ENCODE assay signal across 8 cellular contexts in the genomic region with DNA sequence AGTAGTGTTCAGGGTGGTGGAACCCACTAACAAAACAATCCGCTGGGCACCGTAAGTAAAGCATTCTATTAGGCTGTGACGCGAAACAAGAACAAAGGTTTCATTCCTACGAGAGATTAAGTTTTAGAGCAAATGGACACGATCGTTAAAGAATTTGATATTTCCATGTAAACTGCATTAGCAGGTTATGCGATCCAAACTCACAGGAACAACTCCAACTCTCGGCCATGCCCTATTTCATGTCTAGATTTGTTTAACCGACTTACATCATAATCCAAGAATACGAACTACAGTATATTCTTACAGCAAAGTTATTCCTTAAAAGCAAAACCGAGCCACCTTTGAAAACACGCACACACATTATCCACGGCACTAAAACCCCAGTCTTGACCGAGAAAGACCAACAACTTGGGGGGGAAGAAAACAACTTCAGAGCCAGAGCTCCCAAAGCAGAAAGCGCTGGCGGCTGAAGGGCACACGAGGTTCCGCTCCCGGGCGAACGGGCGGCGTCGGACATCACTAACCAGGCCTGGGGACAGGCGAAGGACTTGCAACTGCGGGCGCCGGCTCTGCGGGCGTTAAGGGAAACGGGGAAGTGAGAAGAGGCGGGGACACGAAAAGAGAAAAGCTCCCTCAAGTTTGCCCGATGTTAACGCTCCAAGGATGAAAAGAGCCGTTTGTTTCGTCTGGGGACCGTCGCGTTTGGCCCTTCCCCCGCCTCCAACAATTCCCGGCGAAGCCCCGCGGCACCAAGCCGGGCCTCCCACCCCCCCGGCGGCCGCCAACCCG. TPM values are rescaled to one million over a fixed set of nuclear protein-coding genes. Genes with fewer than 3 reads are reported as not detected.
DNase-seq lines count a peak whose midpoint lies in the region; ATAC-seq, FAIRE-seq and TF ChIP-seq lines count a peak whose summit lies in the region.

No MANE protein-coding gene starts in this region.

- H3K9me3 ChIP-seq in A549 = no peaks in the 10 kb centered on the region

- intact Hi-C loops in activated CD4-positive, alpha-beta memory T cell treated with anti-CD3 and anti-CD28 coated beads for 36 hours (cut with micrococcal nuclease) = loop anchor here (1.0 to 10.0 kb wide), 9 partner anchors 10 to 1009 kb away; partner anchors contain the start of genes ARID4B, ERO1B, GGPS1 and IRF2BP2

- CTCF ChIA-PET in A549 (lab: Yijun Ruan, JAX) = interaction anchor here (0.6 to 2.7 kb wide), 48 partner anchors 8 to 563 kb away, joined by 3 to 20 read pairs (median 4); partner anchors contain the start of gene LYST
- CTCF ChIA-PET in activated CD4-positive, alpha-beta memory T cell treated with anti-CD3 and anti-CD28 coated beads for 36 hours (lab: Charles Lee) = interaction anchor here (0.6 to 3.1 kb wide), 9 partner anchors 10 to 468 kb away, joined by 3 to 30 read pairs (median 5); no protein-coding TSS in a partner anchor

- no peaks in the 10 kb centered on the region for H3K27me3 ChIP-seq in foreskin keratinocyte

- FAIRE-seq in A549 (lab: Jason Lieb, UNC) (no peak), urothelium cell line (lab: Jason Lieb, UNC) (no peak)

- no peaks in the 10 kb centered on the region for H3K9me3 Mint-ChIP-seq in activated CD4-positive, alpha-beta memory T cell treated with anti-CD3 and anti-CD28 coated beads for 36 hours
- no peaks in the 10 kb centered on the region for H3K9me3 Mint-ChIP-seq in nephron

- H3K4me1 Mint-ChIP-seq in activated CD4-positive, alpha-beta memory T cell treated with anti-CD3 and anti-CD28 coated beads for 36 hours (ENCODE audit: low read depth) = peaks cover 32% of the 10 kb centered on the region
- H3K4me1 Mint-ChIP-seq in nephron = peaks cover 20% of the 10 kb centered on the region

- H3K4me2 ChIP-seq in A549 = peak overlapping the region; percentile 78

- H3K27ac ChIP-seq in A549 = peak overlapping the region; percentile 89 to 90
- peak overlapping the region; percentile 68 for H3K27ac ChIP-seq in foreskin keratinocyte

- no peak for TF ChIP-seq RAD21 in A549 (conservative IDR thresholded peaks at IDR 0.05 in 1 of 2, IDR thresholded peaks at IDR 0.05 in 1 of 2)

- TF ChIP-seq CTCF in A549 (IDR thresholded peaks at IDR 0.05) (no peak), foreskin keratinocyte (conservative IDR thresholded peaks at IDR 0.05) (no peak), nephron (IDR thresholded peaks at IDR 0.05; ENCODE audit: unreplicated experiment in 3 of 3) (no peak)

- DNase-seq in A549 (ENCODE audit: low read depth in 1 of 2, low spot score in 1 of 2) = peak; percentile 36 to 54
- peak; percentile 55 for DNase-seq in NCI-H2227 treated with DMSO at 0.1 percent for 48 hours (lab: John Stamatoyannopoulos, UW)
- peak; percentile 48 for DNase-seq in activated CD4-positive, alpha-beta memory T cell treated with anti-CD3 and anti-CD28 coated beads for 36 hours
- DNase-seq in foreskin keratinocyte = peak; percentile 42 to 62
- peak; percentile 41 for DNase-seq in urothelium cell line (ENCODE audit: low spot score)

- H3K4me3 ChIP-seq in A549 (peak overlapping the region; percentile 82), GM08714 (ENCODE audit: low read length) (peak overlapping the region; percentile 80)

- WGBS in A549 (ENCODE audit: missing lambda C conversion rate) = 1% methylated on average over 43 of the region's 51 CpGs

- H3K27ac Mint-ChIP-seq in activated CD4-positive, alpha-beta memory T cell treated with anti-CD3 and anti-CD28 coated beads for 36 hours = peak overlapping the region; percentile 55
- H3K27ac Mint-ChIP-seq in nephron = peak overlapping the region; percentile 92 to 97 (median 97)

- ATAC-seq in A549 = peak in 1 of 2 experiments; percentile 22; a peak in 3 of 6 replicates
- peak; percentile 10 for ATAC-seq in HG02870 (IDR thresholded peaks at IDR 0.05; ENCODE audit: unreplicated experiment)
- ATAC-seq in foreskin keratinocyte = peak; percentile 0

- TF ChIP-seq POLR2A in A549 (IDR thresholded peaks at IDR 0.05; ENCODE audit: low read length) = no peak

- no peak for TF ChIP-seq EP300 in A549 (IDR thresholded peaks at IDR 0.05)

- H3K4me1 ChIP-seq in A549 = peaks cover 19% of the 10 kb centered on the region
- H3K4me1 ChIP-seq in foreskin keratinocyte = peaks cover 18% of the 10 kb centered on the region

- peak overlapping the region; percentile 89 for H3K4me3 Mint-ChIP-seq in activated CD4-positive, alpha-beta memory T cell treated with anti-CD3 and anti-CD28 coated beads for 36 hours
- H3K4me3 Mint-ChIP-seq in nephron = peak overlapping the region; percentile 95 to 97 (median 96)

- no peaks in the 10 kb centered on the region for H3K27me3 Mint-ChIP-seq in activated CD4-positive, alpha-beta memory T cell treated with anti-CD3 and anti-CD28 coated beads for 36 hours
- H3K27me3 Mint-ChIP-seq in nephron (ENCODE audit: low read depth) = peaks cover 4% of the 10 kb centered on the region

- POLR2A ChIA-PET in A549 (lab: Yijun Ruan, JAX) = interaction anchor here (0.6 to 2.2 kb wide), 14 partner anchors 9 to 892 kb away, joined by 3 to 11 read pairs (median 5); partner anchors contain the start of genes ARID4B and TBCE
- POLR2A ChIA-PET in activated CD4-positive, alpha-beta memory T cell treated with anti-CD3 and anti-CD28 coated beads for 36 hours (lab: Charles Lee) = interaction anchor here (0.6 to 3.8 kb wide), 9 partner anchors 10 to 1130 kb away, joined by 3 to 29 read pairs (median 4); partner anchors contain the start of genes COA6 and RBM34

- no peaks in the 10 kb centered on the region for H3K36me3 Mint-ChIP-seq in activated CD4-positive, alpha-beta memory T cell treated with anti-CD3 and anti-CD28 coated beads for 36 hours
- no peaks in the 10 kb centered on the region for H3K36me3 Mint-ChIP-seq in nephron (ENCODE audit: low read depth)

TF ChIP-seq in A549, 52 proteins besides CTCF, POLR2A, EP300 and RAD21 (continues in another document):
- TF ChIP-seq HEYL (CRISPR knock-in tag; IDR thresholded peaks at IDR 0.05) (no peak), POLR2AphosphoS2 (conservative IDR thresholded peaks at IDR 0.05; ENCODE audit: low read length) (no peak), ESRRA (IDR thresholded peaks at IDR 0.05; ENCODE audit: borderline replicate concordance, low read length) (no peak), FOSB (CRISPR knock-in tag; IDR thresholded peaks at IDR 0.05) (no peak), MYC (IDR thresholded peaks at IDR 0.05; ENCODE audit: borderline replicate concordance, low read length) (no peak), RFX5 (IDR thresholded peaks at IDR 0.05) (no peak), MAX (IDR thresholded peaks at IDR 0.05) (peak; percentile 61; the same call in 1 of the 2 replicates), REST (IDR thresholded peaks at IDR 0.05) (no peak), MAFK (IDR thresholded peaks at IDR 0.05; ENCODE audit: partially characterized antibody) (no peak)
- TF ChIP-seq, protein P1, sequence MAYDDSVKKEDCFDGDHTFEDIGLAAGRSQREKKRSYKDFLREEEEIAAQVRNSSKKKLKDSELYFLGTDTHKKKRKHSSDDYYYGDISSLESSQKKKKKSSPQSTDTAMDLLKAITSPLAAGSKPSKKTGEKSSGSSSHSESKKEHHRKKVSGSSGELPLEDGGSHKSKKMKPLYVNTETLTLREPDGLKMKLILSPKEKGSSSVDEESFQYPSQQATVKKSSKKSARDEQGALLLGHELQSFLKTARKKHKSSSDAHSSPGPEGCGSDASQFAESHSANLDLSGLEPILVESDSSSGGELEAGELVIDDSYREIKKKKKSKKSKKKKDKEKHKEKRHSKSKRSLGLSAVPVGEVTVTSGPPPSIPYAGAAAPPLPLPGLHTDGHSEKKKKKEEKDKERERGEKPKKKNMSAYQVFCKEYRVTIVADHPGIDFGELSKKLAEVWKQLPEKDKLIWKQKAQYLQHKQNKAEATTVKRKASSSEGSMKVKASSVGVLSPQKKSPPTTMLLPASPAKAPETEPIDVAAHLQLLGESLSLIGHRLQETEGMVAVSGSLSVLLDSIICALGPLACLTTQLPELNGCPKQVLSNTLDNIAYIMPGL (CRISPR knock-in tag; IDR thresholded peaks at IDR 0.05; ENCODE audit: borderline replicate concordance) = no peak

RNA-seq across cellular contexts. Expression of gene B3GALNT2, which starts 0.7 kb away (rescaled TPM):
- polyA plus RNA-seq in A549 (2011; rRNA removed) = 31.1 and 39.6 TPM in 2 replicates
- 10.7 and 12.2 TPM in 2 replicates for polyA plus RNA-seq in A549 (2012; cell fraction: cytosol; rRNA removed)
- 8.1 and 9.5 TPM in 2 replicates for polyA plus RNA-seq in A549 (2012; cell fraction: nucleus; rRNA removed)
- polyA plus RNA-seq in A549 (2017; fragmentation: RNase III; extraction: RNeasy Plus Mini Kit Qiagen cat#74134 plus additional on column Dnase treatment) = 17.3 to 17.8 TPM (median 17.7 TPM) in 3 replicates
- polyA minus RNA-seq in A549 (2011; rRNA and poly(A)+ RNA removed) = 40.1 and 47.2 TPM in 2 replicates
- 10 to 100 TPM; 13.1 to 13.8 TPM for total RNA-seq in activated CD4-positive, alpha-beta memory T cell treated with anti-CD3 and anti-CD28 coated beads for 36 hours
- total RNA-seq in foreskin keratinocyte = 40.3 and 44.3 TPM in 2 replicates
- polyA plus RNA-seq in foreskin keratinocyte = 2.9 and 3.6 TPM in 2 replicates
